ENCODE assay signal across 18 cellular contexts in genomic region chr2:33064349-33064801, GRCh38.
DNase-seq lines count a peak whose midpoint lies in the region; ATAC-seq and TF ChIP-seq lines count a peak whose summit lies in the region.
"Had no signal": no experiment of that assay in that cellular context is flagged by ENCODE, and none has a peak within 500 bp of the region (broad histone marks: within the 10 kb centered on the region; RNA-seq: fewer than 3 reads in every experiment).

No MANE protein-coding gene starts in this region.

- no peak overlapping the region for H3K4me2 ChIP-seq in SK-N-SH
- no peak overlapping the region for H3K4me2 ChIP-seq in mesenchymal stem cell (ENCODE audit: low read length, poor library complexity, severe bottlenecking)
- H3K4me2 ChIP-seq: BLaER1 had no signal

- H3K18ac ChIP-seq in mesenchymal stem cell (ENCODE audit: low read depth in 1 of 2, low read length in 2 of 2): no peak overlapping the region

- no peak overlapping the region for H2BK15ac ChIP-seq in mesenchymal stem cell (ENCODE audit: low read depth, poor library complexity, severe bottlenecking)

- no peak overlapping the region for H3K4ac ChIP-seq in mesenchymal stem cell (ENCODE audit: low read depth in 1 of 2, low read length in 2 of 2)

- no peak overlapping the region for H2BK120ac ChIP-seq in mesenchymal stem cell (ENCODE audit: low read depth, low read length)

- no peak overlapping the region for H3K23ac ChIP-seq in mesenchymal stem cell (ENCODE audit: low read length in 2 of 2)

- no peak overlapping the region for H3K4me3 Mint-ChIP-seq in endodermal cell
- H3K4me3 Mint-ChIP-seq: CD8-positive, alpha-beta T cell had no signal

- no peak overlapping the region for H3K9ac ChIP-seq in SK-N-SH
- H3K9ac ChIP-seq in mesenchymal stem cell (ENCODE audit: low read length): no peak overlapping the region
- H3K9ac ChIP-seq in endodermal cell (ENCODE audit: extremely low read depth, low read length, poor library complexity, severe bottlenecking): no peak overlapping the region
- H3K9ac ChIP-seq: BLaER1 had no signal

- intact Hi-C loops in head of caudate nucleus (cut with DNase I): no loop called here

- no peak overlapping the region for H4K8ac ChIP-seq in mesenchymal stem cell (ENCODE audit: low read length)

- no peak overlapping the region for H4K91ac ChIP-seq in mesenchymal stem cell (ENCODE audit: low read length)

- H2AFZ ChIP-seq in SK-N-SH (ENCODE audit: low read depth) (no peak overlapping the region), mesenchymal stem cell (ENCODE audit: low read depth, low read length) (no peak overlapping the region)

- H3K79me2 ChIP-seq in SK-N-SH (ENCODE audit: insufficient read depth): 0 out of 2 replicates have a peak, but pooled peaks cover 5% of the 10 kb centered on the region

- H3K4me1 Mint-ChIP-seq in endodermal cell: peaks cover 17% of the 10 kb centered on the region

- H3K36me3 ChIP-seq in SK-N-SH (replicated peaks in 1 of 2; ENCODE audit: control insufficient read depth in 1 of 2, insufficient read depth in 2 of 2, low read length in 1 of 2) (no peaks in the 10 kb centered on the region), mesenchymal stem cell (ENCODE audit: control insufficient read depth in 1 of 2, insufficient read depth in 2 of 2, low read depth in 1 of 2, low read length in 2 of 2) (no peaks in the 10 kb centered on the region), endodermal cell (ENCODE audit: control insufficient read depth, insufficient read depth, low read length) (no peaks in the 10 kb centered on the region)
- H3K36me3 ChIP-seq: BLaER1, HAP-1 had no signal

- H3K27ac ChIP-seq in SK-N-SH (ENCODE audit: low read depth in 2 of 2, low read length in 1 of 2) (peak overlapping the region in 1 of 2 experiments; percentile 29; a peak in 1 of 4 replicates), coronary artery (peak overlapping the region; percentile 62 to 74), mesenchymal stem cell (ENCODE audit: low read length, poor library complexity, severe bottlenecking) (no peak overlapping the region), endodermal cell (ENCODE audit: low read depth, low read length) (no peak overlapping the region)
- H3K27ac ChIP-seq: BLaER1, HL-60 had no signal

- CTCF ChIA-PET in SK-N-SH (lab: Yijun Ruan, JAX): interaction anchor here (0.9 kb wide), 1 partner anchor 114 kb away, joined by 3 read pairs; no protein-coding TSS in a partner anchor

- H2BK12ac ChIP-seq in mesenchymal stem cell (ENCODE audit: low read length in 2 of 2): no peak overlapping the region

- H3K27me3 ChIP-seq in SK-N-SH (ENCODE audit: insufficient read depth) (no peaks in the 10 kb centered on the region), mesenchymal stem cell (ENCODE audit: control insufficient read depth in 1 of 2, insufficient read depth in 1 of 2, low read length in 2 of 2) (no peaks in the 10 kb centered on the region), endodermal cell (ENCODE audit: control insufficient read depth, insufficient read depth, low read length, poor library complexity, severe bottlenecking) (no peaks in the 10 kb centered on the region)
- H3K27me3 ChIP-seq: BLaER1 had no signal

- H3K9me3 Mint-ChIP-seq in endodermal cell: peaks cover 4% of the 10 kb centered on the region
- H3K9me3 Mint-ChIP-seq: CD8-positive, alpha-beta T cell had no signal

- H2AK5ac ChIP-seq in mesenchymal stem cell (ENCODE audit: low read length, severe bottlenecking): no peak overlapping the region

- TF ChIP-seq CTCF in SK-N-SH (IDR thresholded peaks at IDR 0.05): no peak
- no peak for TF ChIP-seq CTCF in coronary artery (IDR thresholded peaks at IDR 0.05)
- no peak for TF ChIP-seq CTCF in endodermal cell (conservative IDR thresholded peaks at IDR 0.05)

- no peak for TF ChIP-seq RAD21 in SK-N-SH (IDR thresholded peaks at IDR 0.05; ENCODE audit: low read length)

- H3K36me3 Mint-ChIP-seq in endodermal cell (ENCODE audit: low read depth): no peaks in the 10 kb centered on the region
- H3K36me3 Mint-ChIP-seq: CD8-positive, alpha-beta T cell had no signal

- H4K20me1 ChIP-seq in SK-N-SH (ENCODE audit: insufficient read depth): no peaks in the 10 kb centered on the region
- H4K20me1 ChIP-seq: BLaER1 had no signal

- no peaks in the 10 kb centered on the region for H3K27me3 Mint-ChIP-seq in endodermal cell (ENCODE audit: insufficient read depth)

- POLR2A ChIA-PET in SK-N-SH (lab: Yijun Ruan, JAX): no interaction called here

- 62% methylated on average over 3 of the region's 3 CpGs for WGBS in SK-N-SH (ENCODE audit: low lambda C conversion rate)
- WGBS in mesenchymal stem cell: 55% methylated on average over 3 of the region's 3 CpGs
- WGBS in endodermal cell (ENCODE audit: insufficient coverage in 1 of 2, insufficient read length in 1 of 2), 2 experiments: 96 to 97% methylated on average over 3 of the region's 3 CpGs

- no peaks in the 10 kb centered on the region for H3K9me2 ChIP-seq in SK-N-SH

- peaks cover 9% of the 10 kb centered on the region; the same call in 1 of the 2 replicates for H3K9me3 ChIP-seq in SK-N-SH
- H3K9me3 ChIP-seq in mesenchymal stem cell (ENCODE audit: control insufficient read depth, low read length): peaks cover 13% of the 10 kb centered on the region
- no peaks in the 10 kb centered on the region for H3K9me3 ChIP-seq in endodermal cell (ENCODE audit: control insufficient read depth, low read length)
- H3K9me3 ChIP-seq: BLaER1, HAP-1 had no signal

- peaks cover 18% of the 10 kb centered on the region for H3F3A ChIP-seq in SK-N-SH (replicated peaks; ENCODE audit: insufficient read depth)

- ATAC-seq in SK-N-SH treated with all-trans-retinoic acid at 6 μM for 48 hours: no peak
- ATAC-seq: CD8-positive, alpha-beta T cell had no signal

- H3K4me1 ChIP-seq in SK-N-SH (ENCODE audit: control insufficient read depth in 1 of 2, insufficient read depth in 2 of 2, low read depth in 1 of 2, low read length in 1 of 2) (peaks cover 0 to 20% of the 10 kb centered on the region in 2 experiments; a peak in 2 of 4 replicates), mesenchymal stem cell (ENCODE audit: control insufficient read depth, insufficient read depth, low read depth, low read length) (peaks cover 6% of the 10 kb centered on the region), endodermal cell (ENCODE audit: control insufficient read depth, insufficient read depth, low read length) (no peaks in the 10 kb centered on the region)
- H3K4me1 ChIP-seq: HAP-1 had no signal

- no peak overlapping the region for H3K4me3 ChIP-seq in SK-N-SH (ENCODE audit: low read depth in 2 of 2, low read length in 1 of 2)
- H3K4me3 ChIP-seq in coronary artery: peak overlapping the region; percentile 3
- H3K4me3 ChIP-seq in mesenchymal stem cell (ENCODE audit: insufficient read depth in 1 of 2, low read depth in 1 of 2, low read length in 2 of 2): no peak overlapping the region
- no peak overlapping the region for H3K4me3 ChIP-seq in endodermal cell (ENCODE audit: low read length)
- H3K4me3 ChIP-seq: BLaER1, HAP-1 had no signal

- no peaks in the 10 kb centered on the region for H3K79me1 ChIP-seq in mesenchymal stem cell (replicated peaks; ENCODE audit: low read length, poor library complexity, severe bottlenecking)

- DNase-seq in SK-N-SH (no peak), coronary artery (ENCODE audit: low spot score) (no peak), mesenchymal stem cell (peak; percentile 59), head of caudate nucleus (no peak), endodermal cell (no peak), EL (no peak), NCI-H1694 treated with DMSO at 0.1 percent for 48 hours (lab: John Stamatoyannopoulos, UW) (no peak)
- DNase-seq: CD8-positive, alpha-beta T cell; DND-41; GF-D8; NCI-H1048; NCI-H146; NCI-H2081 treated with DMSO at 0.1 percent for 48 hours; NCI-H510A treated with DMSO at 0.1 percent for 48 hours had no signal

- H2BK5ac ChIP-seq in mesenchymal stem cell (ENCODE audit: low read depth, low read length, poor library complexity, severe bottlenecking): no peak overlapping the region

- no peak overlapping the region for H3K27ac Mint-ChIP-seq in endodermal cell
- H3K27ac Mint-ChIP-seq: CD8-positive, alpha-beta T cell had no signal

- H3K14ac ChIP-seq in mesenchymal stem cell (ENCODE audit: low read length in 2 of 2): no peak overlapping the region

- no peak for TF ChIP-seq EP300 in SK-N-SH (IDR thresholded peaks at IDR 0.05; ENCODE audit: borderline replicate concordance in 1 of 2, low read depth in 1 of 2, low read length in 1 of 2)

TF ChIP-seq in SK-N-SH, 30 proteins besides CTCF, POLR2A, EP300 and RAD21:
- TF ChIP-seq NFIC (IDR thresholded peaks at IDR 0.05; ENCODE audit: borderline replicate concordance) (no peak; the same call in 1 of the 2 replicates), SMC3 (IDR thresholded peaks at IDR 0.05; ENCODE audit: low read depth, low read length) (no peak), PBX3 (IDR thresholded peaks at IDR 0.05) (peak; percentile 1; the same call in 1 of the 2 replicates), TCF12 (IDR thresholded peaks at IDR 0.05) (peak; percentile 54)

TF ChIP-seq in SK-N-SH treated with all-trans-retinoic acid at 6 μM for 48 hours, 23 proteins besides CTCF, POLR2A, EP300 and RAD21 (continues in another document):
- no peak for TF ChIP-seq CSRNP3 (CRISPR knock-in tag; IDR thresholded peaks at IDR 0.05)
- no peak for TF ChIP-seq BACH2 (CRISPR knock-in tag; IDR thresholded peaks at IDR 0.05; ENCODE audit: borderline replicate concordance)
- no peak for TF ChIP-seq RARB (CRISPR knock-in tag; IDR thresholded peaks at IDR 0.05)
- no peak for TF ChIP-seq SNAI2 (CRISPR knock-in tag; IDR thresholded peaks at IDR 0.05)

Comparison
In these comparisons a context has a peak if more than half of its experiments do, and no peak if none do; other contexts are left out.
1. H3K27ac ChIP-seq: peak in coronary artery (2 of 2); none in mesenchymal stem cell (single experiment) and endodermal cell (single experiment).